21 cellular contexts compared by ENCODE assay signal in the genomic region with DNA sequence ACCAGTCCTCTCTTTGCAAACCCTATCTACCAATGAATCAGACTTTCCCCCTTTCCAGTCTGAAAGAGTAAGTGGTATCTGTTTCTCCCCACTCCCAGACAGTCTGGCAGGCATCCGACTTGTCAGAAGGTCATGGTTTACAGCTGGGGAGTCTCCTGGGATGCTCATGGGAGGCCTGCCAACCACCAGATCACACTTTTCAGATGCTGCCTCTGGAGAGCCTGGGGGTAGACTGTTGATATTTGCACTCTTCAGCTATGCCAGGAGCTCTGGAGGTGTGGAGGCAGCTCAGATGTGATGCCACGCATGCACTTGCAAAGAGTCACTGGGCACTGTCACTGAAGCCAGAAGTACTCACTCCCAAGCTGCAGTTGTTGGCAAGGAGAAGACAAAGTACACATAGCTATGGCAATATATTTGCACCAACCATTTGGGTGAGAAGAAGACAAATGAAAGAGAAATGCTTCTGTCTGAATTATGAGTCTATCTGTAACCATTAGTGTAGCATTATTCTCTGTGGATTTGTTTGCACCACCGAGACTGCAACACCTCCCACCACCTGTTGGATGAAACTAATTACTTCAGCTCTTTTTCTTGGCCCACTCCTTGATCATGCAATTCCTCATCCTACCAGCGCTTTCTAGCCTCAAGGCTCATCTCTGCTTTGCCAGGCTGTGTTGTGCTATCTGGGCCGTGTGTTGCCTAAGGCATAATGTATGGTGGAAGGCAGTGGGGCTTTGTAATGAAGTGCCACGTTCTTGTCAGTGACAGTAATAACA.
A peak's percentile ranks its signal among the peaks of the same experiment; 100 is the strongest.
DNase-seq lines count a peak whose midpoint lies in the region; ATAC-seq, FAIRE-seq and TF ChIP-seq lines count a peak whose summit lies in the region.
"Had no signal": no experiment of that assay in that cellular context is flagged by ENCODE, and none has a peak within 500 bp of the region (broad histone marks: within the 10 kb centered on the region; RNA-seq: fewer than 3 reads in every experiment).

No MANE protein-coding gene starts in this region.

- no peak for ATAC-seq in left ventricle myocardium superior
- ATAC-seq in foreskin keratinocyte, result peak; percentile 76
- ATAC-seq in GM19452 (IDR thresholded peaks at IDR 0.05; ENCODE audit: unreplicated experiment), result no peak
- ATAC-seq: natural killer cell treated with Interleukin-12 subunit alpha and Interleukin-12 subunit beta and Interleukin-15 and Interleukin-18, amount 100 ng/mL, for 72 hours had no signal

- TF ChIP-seq CTCF in foreskin keratinocyte (conservative IDR thresholded peaks at IDR 0.05), result no peak

- TF ChIP-seq POLR2A in H54 (IDR thresholded peaks at IDR 0.05; ENCODE audit: low read depth, low read length), result no peak

- intact Hi-C loops in left ventricle myocardium superior (cut with micrococcal nuclease), result no loop called here
- intact Hi-C loops in cardiac septum (cut with DNase I), result no loop called here

- FAIRE-seq in H54 (lab: Jason Lieb, UNC), result no peak

- DNase-seq in left ventricle myocardium superior, result peak; percentile 26
- no peak for DNase-seq in cardiac septum (ENCODE audit: low spot score)
- peak; percentile 76 for DNase-seq in NCI-H69 (lab: John Stamatoyannopoulos, UW)
- no peak for DNase-seq in foreskin keratinocyte
- no peak for DNase-seq in H54 (ENCODE audit: insufficient read length, low spot score)
- DNase-seq in stimulated activated CD4-positive, alpha-beta T cell treated with anti-CD3 and anti-CD28 coated beads, Interleukin-4, amount 100 ng/mL, for 1 hour, result no peak
- DNase-seq in occipital lobe (lab: John Stamatoyannopoulos, UW), result no peak
- DNase-seq: activated CD4-positive, alpha-beta memory T cell treated with anti-CD3 and anti-CD28 coated beads for 36 hours; activated naive CD4-positive, alpha-beta T cell treated with Interleukin-2 at 50 U/mL for 16 hours; activated T-cell treated with anti-CD3 and anti-CD28 coated beads for 4 hours; amniotic stem cell; caudate nucleus; CD4-positive, alpha-beta T cell; KG1; kidney glomerular epithelial cell; MV-4-11; stimulated activated naive CD4-positive, alpha-beta T cell had no signal

- no peak overlapping the region for H3K27ac ChIP-seq in foreskin keratinocyte
- H3K27ac ChIP-seq: SK-N-MC, thoracic aorta had no signal

- no peaks in the 10 kb centered on the region for H3K27me3 ChIP-seq in foreskin keratinocyte

- H3K4me1 ChIP-seq in foreskin keratinocyte, result no peaks in the 10 kb centered on the region

Comparison
In these comparisons a context has a peak if more than half of its experiments do, and no peak if none do; other contexts are left out.
1. DNase-seq: peak in left ventricle myocardium superior (single experiment) and NCI-H69 (single experiment); none in cardiac septum (single experiment), foreskin keratinocyte (0 of 2), H54 (single experiment), stimulated activated CD4-positive, alpha-beta T cell treated with anti-CD3 and anti-CD28 coated beads, Interleukin-4, amount 100 ng/mL, for 1 hour (single experiment) and occipital lobe (single experiment).